Comparison of ENCODE assay signal across 9 cellular contexts in the genomic region with DNA sequence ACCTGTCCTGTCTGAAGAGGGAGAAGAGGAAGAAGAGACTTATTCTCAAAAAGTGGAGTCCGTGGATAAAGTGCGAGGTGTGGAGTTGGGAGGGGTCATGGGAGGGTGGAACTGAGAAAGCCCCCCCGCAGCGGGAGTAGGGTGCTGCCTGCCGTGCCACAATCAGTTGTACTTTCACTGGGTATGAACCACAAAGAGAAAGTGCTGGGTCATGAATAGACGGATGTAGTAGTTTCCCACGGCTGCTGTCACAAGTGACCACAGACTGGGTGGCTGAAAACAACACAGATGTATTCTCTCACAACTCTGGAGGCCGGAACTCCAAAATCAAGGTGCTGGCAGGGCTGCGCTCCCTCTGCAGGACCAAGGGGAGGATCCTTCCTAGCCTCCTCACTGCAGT. TPM values are rescaled to one million over a fixed set of nuclear protein-coding genes. Genes with fewer than 3 reads are reported as not detected.
DNase-seq lines count a peak whose midpoint lies in the region; ATAC-seq and TF ChIP-seq lines count a peak whose summit lies in the region.
"Had no signal": no experiment of that assay in that cellular context is flagged by ENCODE, and none has a peak within 500 bp of the region (broad histone marks: within the 10 kb centered on the region; RNA-seq: fewer than 3 reads in every experiment).

No MANE protein-coding gene starts in this region.

- H3K36me3 Mint-ChIP-seq in activated naive CD4-positive, alpha-beta T cell treated with anti-CD3 and anti-CD28 coated beads, Interleukin-2, amount 50 U/mL, for 72 hours = no peaks in the 10 kb centered on the region
- no peaks in the 10 kb centered on the region for H3K36me3 Mint-ChIP-seq in stimulated activated naive CD8-positive, alpha-beta T cell treated with anti-CD3 and anti-CD28 coated beads, Interleukin-15, Interleukin-2, amounts not matched to agents 100 ng/mL and 50 ng/mL, for 24 hours (ENCODE audit: low read depth)

- no peaks in the 10 kb centered on the region for H3K79me2 ChIP-seq in OCI-LY3 (ENCODE audit: low read length)

- H3K9ac ChIP-seq in OCI-LY3 (ENCODE audit: low read length) = no peak overlapping the region

- H2AFZ ChIP-seq in OCI-LY3 (ENCODE audit: low read depth, low read length) = no peak overlapping the region

- H3K36me3 ChIP-seq in OCI-LY3 (replicated peaks; ENCODE audit: low read depth, low read length) = no peaks in the 10 kb centered on the region
- H3K36me3 ChIP-seq in prostate gland = no peaks in the 10 kb centered on the region

- H3K4me1 ChIP-seq in OCI-LY3 (ENCODE audit: low read length) (0 out of 2 replicates have a peak, but pooled peaks cover 2% of the 10 kb centered on the region), prostate gland (replicated peaks) (peaks cover 4% of the 10 kb centered on the region)

- no peaks in the 10 kb centered on the region for H3K9me3 Mint-ChIP-seq in activated naive CD4-positive, alpha-beta T cell treated with anti-CD3 and anti-CD28 coated beads, Interleukin-2, amount 50 U/mL, for 72 hours
- H3K9me3 Mint-ChIP-seq in stimulated activated naive CD8-positive, alpha-beta T cell treated with anti-CD3 and anti-CD28 coated beads, Interleukin-15, Interleukin-2, amounts not matched to agents 100 ng/mL and 50 ng/mL, for 24 hours = no peaks in the 10 kb centered on the region

- 83% methylated on average over 9 of the region's 9 CpGs for WGBS in prostate gland

- no peaks in the 10 kb centered on the region for H4K20me1 ChIP-seq in OCI-LY3 (ENCODE audit: insufficient read depth, low read length)

- H3K9me3 ChIP-seq in OCI-LY3 (ENCODE audit: insufficient read depth, low read length) = no peaks in the 10 kb centered on the region
- no peaks in the 10 kb centered on the region for H3K9me3 ChIP-seq in prostate gland

- no peak for TF ChIP-seq CTCF in OCI-LY3 (IDR thresholded peaks at IDR 0.05; ENCODE audit: low read depth, low read length)
- TF ChIP-seq CTCF in prostate gland (IDR thresholded peaks at IDR 0.05) = no peak

- ATAC-seq in activated naive CD4-positive, alpha-beta T cell treated with anti-CD3 and anti-CD28 coated beads, Interleukin-2, amount 50 U/mL, for 72 hours = peak; percentile 69 to 77
- peak; percentile 58 for ATAC-seq in HG02798 (IDR thresholded peaks at IDR 0.05; ENCODE audit: poor library complexity, unreplicated experiment)

- H3K4me3 ChIP-seq in OCI-LY3 (ENCODE audit: low read length) (no peak overlapping the region), prostate gland (no peak overlapping the region)
- H3K4me3 ChIP-seq: lung had no signal

- TF ChIP-seq POLR2A in prostate gland (IDR thresholded peaks at IDR 0.05) = no peak

- H3K27ac Mint-ChIP-seq in activated naive CD4-positive, alpha-beta T cell treated with anti-CD3 and anti-CD28 coated beads, Interleukin-2, amount 50 U/mL, for 72 hours = no peak overlapping the region
- H3K27ac Mint-ChIP-seq in stimulated activated naive CD8-positive, alpha-beta T cell treated with anti-CD3 and anti-CD28 coated beads, Interleukin-15, Interleukin-2, amounts not matched to agents 100 ng/mL and 50 ng/mL, for 24 hours = peak overlapping the region; percentile 1

- H3K4me3 Mint-ChIP-seq in stimulated activated naive CD8-positive, alpha-beta T cell treated with anti-CD3 and anti-CD28 coated beads, Interleukin-15, Interleukin-2, amounts not matched to agents 100 ng/mL and 50 ng/mL, for 24 hours = no peak overlapping the region

- 0 out of 2 replicates have a peak overlapping the region, but pooled peaks have one; percentile 12 for H3K4me2 ChIP-seq in OCI-LY3 (ENCODE audit: low read length)

- intact Hi-C loops in prostate gland (cut with DNase I) = no loop called here

- peaks cover 17% of the 10 kb centered on the region for H3K27me3 ChIP-seq in OCI-LY3 (ENCODE audit: low read depth, low read length)
- no peaks in the 10 kb centered on the region for H3K27me3 ChIP-seq in prostate gland (replicated peaks; ENCODE audit: insufficient read depth)

- H3K27ac ChIP-seq in OCI-LY3 (ENCODE audit: low read length) (no peak overlapping the region), prostate gland (no peak overlapping the region)

- peaks cover 10% of the 10 kb centered on the region for H3K27me3 Mint-ChIP-seq in stimulated activated naive CD8-positive, alpha-beta T cell treated with anti-CD3 and anti-CD28 coated beads, Interleukin-15, Interleukin-2, amounts not matched to agents 100 ng/mL and 50 ng/mL, for 24 hours

- H3K4me1 Mint-ChIP-seq in stimulated activated naive CD8-positive, alpha-beta T cell treated with anti-CD3 and anti-CD28 coated beads, Interleukin-15, Interleukin-2, amounts not matched to agents 100 ng/mL and 50 ng/mL, for 24 hours (ENCODE audit: low read depth) = peaks cover 8% of the 10 kb centered on the region

- peak in 1 of 2 donors; percentile 18 for DNase-seq in activated naive CD4-positive, alpha-beta T cell treated with anti-CD3 and anti-CD28 coated beads, Interleukin-2, amount 50 U/mL, for 72 hours (ENCODE audit: low spot score in 2 of 2)
- no peak for DNase-seq in activated naive CD4-positive, alpha-beta T cell treated with Interleukin-2 at 50 U/mL for 16 hours
- DNase-seq in NCI-H1694 (lab: John Stamatoyannopoulos, UW) (no peak), NCI-H748 treated with DMSO at 0.1 percent for 48 hours (lab: John Stamatoyannopoulos, UW) (no peak), prostate gland (ENCODE audit: low spot score) (no peak)

RNA-seq across cellular contexts. Expression of a gene that starts 5.5 kb away (rescaled TPM):
- total RNA-seq in activated naive CD4-positive, alpha-beta T cell treated with anti-CD3 and anti-CD28 coated beads, Interleukin-2, amount 50 U/mL, for 72 hours = 1 to 10 TPM in 1 of 2 donors, under 1 TPM in 1; 0.27 to 1.0 TPM
- total RNA-seq in prostate gland = 1 to 10 TPM in 1 of 2 donors, under 1 TPM in 1; 0.68 to 7.9 TPM

RNA-seq across cellular contexts. Expression of a gene that starts 55.5 kb away (rescaled TPM):
- total RNA-seq in activated naive CD4-positive, alpha-beta T cell treated with anti-CD3 and anti-CD28 coated beads, Interleukin-2, amount 50 U/mL, for 72 hours = 100 to 1,000 TPM in 1 of 2 donors, 10 to 100 TPM in 1; 64.5 to 128 TPM
- total RNA-seq in prostate gland = 10 to 100 TPM; 23.7 to 24.5 TPM
